ENCODE assay signal across 10 cellular contexts in genomic region chr1:167697667-167698141, GRCh38. TPM values are rescaled to one million over a fixed set of nuclear protein-coding genes. Genes with fewer than 3 reads are reported as not detected.
DNase-seq lines count a peak whose midpoint lies in the region; ATAC-seq and TF ChIP-seq lines count a peak whose summit lies in the region.
"Had no signal": no experiment of that assay in that cellular context is flagged by ENCODE, and none has a peak within 500 bp of the region (broad histone marks: within the 10 kb centered on the region; RNA-seq: fewer than 3 reads in every experiment).

No MANE protein-coding gene starts in this region.

- H3K27ac ChIP-seq in IMR-90 (ENCODE audit: insufficient read depth, low read length) (no peak overlapping the region), gastrocnemius medialis (peak overlapping the region; percentile 83 to 89 (median 86))

- H3K4me1 ChIP-seq in IMR-90 (ENCODE audit: control insufficient read depth, insufficient read depth, low read length) (no peaks in the 10 kb centered on the region), gastrocnemius medialis (peaks cover 30 to 61% of the 10 kb centered on the region in 2 donors)

- no peak overlapping the region for H3K14ac ChIP-seq in IMR-90 (replicated peaks; ENCODE audit: low read depth, low read length)

- H3K9me1 ChIP-seq in IMR-90 (ENCODE audit: insufficient read depth, low read length): no peaks in the 10 kb centered on the region

- H3K9me3 ChIP-seq in IMR-90 (ENCODE audit: control insufficient read depth, insufficient read depth, low read length) (no peaks in the 10 kb centered on the region), gastrocnemius medialis (no peaks in the 10 kb centered on the region)

- TF ChIP-seq CTCF in IMR-90 (conservative IDR thresholded peaks at IDR 0.05; ENCODE audit: low read depth, low read length): no peak
- no peak for TF ChIP-seq CTCF in WTC11 (IDR thresholded peaks at IDR 0.05)
- TF ChIP-seq CTCF in gastrocnemius medialis (IDR thresholded peaks at IDR 0.05 in 4 of 5, conservative IDR thresholded peaks at IDR 0.05 in 1 of 5): no peak

- no peak overlapping the region for H2BK20ac ChIP-seq in IMR-90 (ENCODE audit: low read depth, low read length)

- H3K27ac Mint-ChIP-seq in WTC11: no peak overlapping the region

- H3K56ac ChIP-seq in IMR-90 (ENCODE audit: extremely low read depth, insufficient read depth, low read length): no peak overlapping the region

- ATAC-seq in IMR-90 (ENCODE audit: low read depth) (no peak), WTC11 (peak; percentile 12; the same call in 1 of the 2 replicates), gastrocnemius medialis (peak; percentile 89), HG03139 (IDR thresholded peaks at IDR 0.05; ENCODE audit: unreplicated experiment) (no peak)
- ATAC-seq: activated T-cell treated with anti-CD3 and anti-CD28 coated beads, Interleukin-2, amount 50 U/mL, for 4 hours had no signal

- H2BK120ac ChIP-seq in IMR-90 (ENCODE audit: low read depth, low read length): no peak overlapping the region

- H4K5ac ChIP-seq in IMR-90 (ENCODE audit: low read depth, low read length): no peak overlapping the region

- H3K18ac ChIP-seq in IMR-90 (ENCODE audit: low read depth, low read length): no peak overlapping the region

- no peak overlapping the region for H3K4me3 ChIP-seq in IMR-90 (ENCODE audit: insufficient read depth, low read depth, low read length)
- H3K4me3 ChIP-seq in gastrocnemius medialis: no peak overlapping the region

- TF ChIP-seq POLR2A in IMR-90 (IDR thresholded peaks at IDR 0.05; ENCODE audit: low read depth, low read length) (no peak), gastrocnemius medialis (IDR thresholded peaks at IDR 0.05) (peak in 1 of 2 donors; percentile 23)

- H2AK5ac ChIP-seq in IMR-90 (ENCODE audit: low read depth, low read length): no peak overlapping the region

- no peak overlapping the region for H3K23ac ChIP-seq in IMR-90 (ENCODE audit: low read depth, low read length)

- no peak overlapping the region for H4K91ac ChIP-seq in IMR-90 (ENCODE audit: insufficient read depth, low read depth, low read length)

- dilution Hi-C loops in IMR-90 (cut with HindIII; ENCODE audit: low sequenced_read_pairs, unreplicated experiment): no loop called here

- no peak overlapping the region for H4K8ac ChIP-seq in IMR-90 (ENCODE audit: low read depth in 2 of 2, low read length in 2 of 2)

- POLR2A ChIA-PET in IMR-90 (lab: Charles Lee; ENCODE audit: unreplicated experiment): no interaction called here
- POLR2A ChIA-PET in WTC11 (lab: Charles Lee): no interaction called here

- H3K4me3 Mint-ChIP-seq in WTC11: no peak overlapping the region
- H3K4me3 Mint-ChIP-seq: activated T-cell treated with anti-CD3 and anti-CD28 coated beads, Interleukin-2, amount 50 U/mL, for 4 hours had no signal

- H3K4me2 ChIP-seq in IMR-90 (ENCODE audit: low read depth, low read length): no peak overlapping the region

- peak overlapping the region; percentile 72 for H2AFZ ChIP-seq in IMR-90 (replicated peaks; ENCODE audit: low read length, poor library complexity)

- no peak overlapping the region for H2AK9ac ChIP-seq in IMR-90 (replicated peaks; ENCODE audit: low read depth, low read length, poor library complexity)

- no peak for DNase-seq in IMR-90
- DNase-seq in WTC11 (ENCODE audit: low spot score): no peak
- DNase-seq in hippocampal formation (lab: John Stamatoyannopoulos, UW): peak; percentile 19 to 40
- peak; percentile 94 to 98 for DNase-seq in gastrocnemius medialis
- DNase-seq in NOMO-1 treated with DMSO at 0.1 percent for 48 hours (lab: John Stamatoyannopoulos, UW; ENCODE audit: unreplicated experiment): no peak
- DNase-seq in AML-193 (lab: John Stamatoyannopoulos, UW): no peak
- DNase-seq: activated T-cell treated with anti-CD3 and anti-CD28 coated beads, Interleukin-2, amount 50 U/mL, for 4 hours; DMS79 treated with DMSO at 0.1 percent for 48 hours; NCI-H510A had no signal

- no TSS peak for BruUV-seq in IMR-90 (replicated peaks; lab: Mats Ljungman, UMichigan)

- H2BK15ac ChIP-seq in IMR-90 (ENCODE audit: low read depth, low read length): no peak overlapping the region

- H3K27me3 Mint-ChIP-seq in WTC11 (ENCODE audit: low read depth): peaks cover 5% of the 10 kb centered on the region

- no peaks in the 10 kb centered on the region for H3K79me1 ChIP-seq in IMR-90 (ENCODE audit: low read depth in 1 of 2, low read length in 2 of 2)

- H3K36me3 ChIP-seq in IMR-90 (ENCODE audit: control insufficient read depth, insufficient read depth, low read length) (no peaks in the 10 kb centered on the region), gastrocnemius medialis (peaks cover 0 to 11% of the 10 kb centered on the region in 2 donors)

- H2BK5ac ChIP-seq in IMR-90 (ENCODE audit: low read depth, low read length, poor library complexity, severe bottlenecking): no peak overlapping the region

- WGBS in IMR-90 (ENCODE audit: extremely low coverage in 2 of 2, insufficient read length in 1 of 2), 2 experiments: 29% methylated on average over 8 of the region's 14 CpGs; no CpG with 5 or more reads in 1 of the 2 experiments

- CTCF ChIA-PET in IMR-90 (lab: Yijun Ruan, JAX): no interaction called here
- CTCF ChIA-PET in WTC11 (lab: Charles Lee): interaction anchor here (0.7 to 3.1 kb wide), 2 partner anchors 10 to 19 kb away, joined by 3 to 22 read pairs; no protein-coding TSS in a partner anchor

- H3K4me1 Mint-ChIP-seq in WTC11: peaks cover 11% of the 10 kb centered on the region

- TF ChIP-seq RAD21 in IMR-90 (IDR thresholded peaks at IDR 0.05; ENCODE audit: low read length): no peak

- no peaks in the 10 kb centered on the region for H4K20me1 ChIP-seq in IMR-90 (ENCODE audit: insufficient read depth, low read length)

- H3K27me3 ChIP-seq in IMR-90 (ENCODE audit: control insufficient read depth, insufficient read depth, low read length) (peaks cover 27% of the 10 kb centered on the region), gastrocnemius medialis (no peaks in the 10 kb centered on the region)

- no peak overlapping the region for H3K4ac ChIP-seq in IMR-90 (ENCODE audit: low read depth, low read length)

- no peak overlapping the region for H3K9ac ChIP-seq in IMR-90 (ENCODE audit: low read depth, low read length)

- no peaks in the 10 kb centered on the region for H3K9me3 Mint-ChIP-seq in WTC11
- H3K9me3 Mint-ChIP-seq: activated T-cell treated with anti-CD3 and anti-CD28 coated beads, Interleukin-2, amount 50 U/mL, for 4 hours had no signal

- in situ Hi-C loops in IMR-90 (cut with MboI; ENCODE audit: low sequenced_read_pairs): loop anchor here (25.0 kb wide), 1 partner anchor 435 kb away; no protein-coding TSS in a partner anchor
- in situ Hi-C loops in gastrocnemius medialis (cut with MboI; ENCODE audit: low sequenced_read_pairs in 4 of 4): loop anchor here in 1 of 4 donors (25.0 kb wide), 1 partner anchor 635 kb away; no protein-coding TSS in a partner anchor

- intact Hi-C loops in IMR-90 (cut with micrococcal nuclease) (no loop called here), gastrocnemius medialis (cut with DNase I; ENCODE audit: low total_unique reads) (loop anchor here (2.0 kb wide), 1 partner anchor 17 kb away; no protein-coding TSS in a partner anchor)

- H3K36me3 Mint-ChIP-seq in WTC11: no peaks in the 10 kb centered on the region

TF ChIP-seq in IMR-90, 13 proteins besides CTCF, POLR2A, EP300 and RAD21:
- TF ChIP-seq MAZ (IDR thresholded peaks at IDR 0.05; ENCODE audit: borderline replicate concordance, low read depth, low read length): no peak

TF ChIP-seq in WTC11, 78 proteins besides CTCF, POLR2A, EP300 and RAD21:
- no peak for TF ChIP-seq GABPB1 (CRISPR knock-in tag; IDR thresholded peaks at IDR 0.05)
- TF ChIP-seq ATF3 (CRISPR knock-in tag; conservative IDR thresholded peaks at IDR 0.05): no peak
- TF ChIP-seq CBFB (CRISPR knock-in tag; IDR thresholded peaks at IDR 0.05; ENCODE audit: low read depth): no peak
- TF ChIP-seq E2F4 (CRISPR knock-in tag; IDR thresholded peaks at IDR 0.05; ENCODE audit: borderline replicate concordance, low read depth): no peak
- no peak for TF ChIP-seq ZBTB43 (CRISPR knock-in tag; IDR thresholded peaks at IDR 0.05)
- no peak for TF ChIP-seq JUN (CRISPR knock-in tag; IDR thresholded peaks at IDR 0.05)
- no peak for TF ChIP-seq ETV6 (CRISPR knock-in tag; IDR thresholded peaks at IDR 0.05)

RNA-seq across cellular contexts. Expression of gene MPZL1, which starts 24.1 kb away (rescaled TPM):
- 81.7 and 87.3 TPM in 2 replicates for total RNA-seq in IMR-90 (2012; rRNA removed)
- polyA plus RNA-seq in IMR-90 (2012; rRNA removed): 48.0 and 55.3 TPM in 2 replicates
- polyA plus RNA-seq in IMR-90 (2012; cell fraction: cytosol; rRNA removed): 28.8 and 39.7 TPM in 2 replicates
- 22.6 and 65.6 TPM in 2 replicates for polyA plus RNA-seq in IMR-90 (2012; cell fraction: nucleus; rRNA removed; ENCODE audit: low replicate concordance)
- 71.7 to 74.1 TPM (median 72.3 TPM) in 3 replicates for total RNA-seq in WTC11 (2021)
- 10 to 100 TPM in 3 of 4 donors, 1 to 10 TPM in 1; 9.2 to 15.7 (median 11.7) TPM for total RNA-seq in gastrocnemius medialis

Comparison
In these comparisons a context has a peak if more than half of its experiments do, and no peak if none do; other contexts are left out.
1. ATAC-seq: peak in WTC11 (single experiment) and gastrocnemius medialis (2 of 2); none in IMR-90 (single experiment) and HG03139 (single experiment).
2. DNase-seq: peak in hippocampal formation (2 of 2) and gastrocnemius medialis (2 of 2); none in IMR-90 (single experiment), WTC11 (single experiment), NOMO-1 treated with DMSO at 0.1 percent for 48 hours (single experiment) and AML-193 (0 of 2).